Comparison of ENCODE assay signal across 10 cellular contexts in the genomic region with DNA sequence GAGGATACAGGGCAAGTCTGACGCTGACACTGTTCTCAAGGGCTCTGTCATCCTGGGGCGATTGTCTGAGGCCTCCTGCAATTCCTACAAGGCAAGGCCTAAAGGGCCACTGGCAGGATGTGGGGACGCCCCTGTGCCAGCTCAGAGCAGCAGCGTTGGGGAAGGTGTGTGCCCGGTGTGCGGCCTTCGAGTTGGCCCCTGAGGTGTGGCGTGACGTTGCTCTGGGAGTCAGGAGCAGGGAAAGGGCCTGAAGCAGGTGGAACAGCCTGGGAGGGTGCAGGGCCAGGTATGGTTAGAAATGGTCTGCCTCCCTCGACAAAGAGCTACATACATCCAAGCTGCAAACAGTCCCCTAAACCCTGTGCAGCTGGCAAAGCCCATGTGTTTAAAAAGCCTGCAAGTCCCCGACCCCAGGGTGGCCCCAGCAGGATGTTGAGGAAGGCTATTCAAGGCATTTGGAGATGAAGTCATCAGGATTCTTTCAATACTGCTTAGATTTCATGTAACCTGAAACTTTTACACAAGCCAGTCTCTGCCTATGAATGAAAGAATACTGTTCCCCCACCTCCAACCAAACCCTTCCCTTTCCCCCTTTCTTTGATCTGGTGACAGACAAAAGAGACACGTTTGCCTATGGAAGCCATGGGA.
DNase-seq lines count a peak whose midpoint lies in the region; TF ChIP-seq lines count a peak whose summit lies in the region.
"Had no signal": no experiment of that assay in that cellular context is flagged by ENCODE, and none has a peak within 500 bp of the region (broad histone marks: within the 10 kb centered on the region; RNA-seq: fewer than 3 reads in every experiment).

No MANE protein-coding gene starts in this region.

- TF ChIP-seq CTCF in OCI-LY1 (IDR thresholded peaks at IDR 0.05; ENCODE audit: low read length) (no peak), fibroblast of mammary gland (conservative IDR thresholded peaks at IDR 0.05; ENCODE audit: control insufficient read depth, insufficient read depth, low read depth, low read length) (no peak), spleen (IDR thresholded peaks at IDR 0.05 in 8 of 11, conservative IDR thresholded peaks at IDR 0.05 in 3 of 11) (no peak)

- H3K9me3 ChIP-seq in OCI-LY1 (ENCODE audit: low read length) (no peaks in the 10 kb centered on the region), spleen (no peaks in the 10 kb centered on the region)
- H3K9me3 ChIP-seq: tibial artery had no signal

- peaks cover 53% of the 10 kb centered on the region for H3K4me1 ChIP-seq in OCI-LY1 (ENCODE audit: insufficient read depth, low read length, severe bottlenecking)
- peaks cover 18 to 50% (median 37%) of the 10 kb centered on the region in 6 donors for H3K4me1 ChIP-seq in spleen
- H3K4me1 ChIP-seq: tibial artery had no signal

- H3K36me3 ChIP-seq in OCI-LY1 (ENCODE audit: insufficient read depth, low read length) (no peaks in the 10 kb centered on the region), spleen (no peaks in the 10 kb centered on the region)
- H3K36me3 ChIP-seq: tibial artery had no signal

- no peaks in the 10 kb centered on the region for H3K79me2 ChIP-seq in OCI-LY1 (ENCODE audit: insufficient read depth, low read length)

- no peak for TF ChIP-seq POLR2A in spleen (IDR thresholded peaks at IDR 0.05)

- H3K4me2 ChIP-seq in OCI-LY1 (ENCODE audit: low read length) = no peak overlapping the region

- intact Hi-C loops in spleen (cut with DNase I; ENCODE audit: low total_unique reads) = no loop called here

- peak; percentile 2 for DNase-seq in NCI-H1092 treated with DMSO at 0.1 percent for 48 hours (lab: John Stamatoyannopoulos, UW)
- DNase-seq in NCI-H1092 (lab: John Stamatoyannopoulos, UW) = no peak
- DNase-seq in fibroblast of mammary gland (ENCODE audit: low read depth) = peak; percentile 67
- no peak for DNase-seq in spleen
- no peak for DNase-seq in stimulated activated CD4-positive, alpha-beta T cell treated with anti-CD3 and anti-CD28 coated beads, Interleukin-4, amount 100 ng/mL, for 4 hours
- DNase-seq in T-helper 9 cell = no peak
- DNase-seq in activated CD4-positive, alpha-beta T cell treated with anti-CD3 and anti-CD28 coated beads, Interleukin-2, amount 50 U/mL, for 48 hours = no peak
- DNase-seq: SIG-M5, tibial artery had no signal

- peak overlapping the region; percentile 63 for H3K27ac ChIP-seq in OCI-LY1 (ENCODE audit: low read depth, low read length, poor library complexity, severe bottlenecking)
- peak overlapping the region in 5 of 8 donors; percentile 34 to 82 (median 63) for H3K27ac ChIP-seq in spleen
- H3K27ac ChIP-seq: tibial artery had no signal

- no peaks in the 10 kb centered on the region for H3K27me3 ChIP-seq in OCI-LY1 (ENCODE audit: insufficient read depth, low read length)
- no peaks in the 10 kb centered on the region for H3K27me3 ChIP-seq in spleen (replicated peaks in 1 of 7)
- H3K27me3 ChIP-seq: tibial artery had no signal

- no peaks in the 10 kb centered on the region for H3F3A ChIP-seq in OCI-LY1 (ENCODE audit: insufficient read depth, low read length)

- no peak overlapping the region for H2AFZ ChIP-seq in OCI-LY1 (ENCODE audit: low read length)

- H3K9me2 ChIP-seq in OCI-LY1 (ENCODE audit: low read depth, low read length) = no peaks in the 10 kb centered on the region

- 68 to 85% (median 75%) methylated on average over 12 of the region's 12 CpGs for WGBS in spleen, 5 donors

- no peak overlapping the region; the same call in 1 of the 2 replicates for H3K9ac ChIP-seq in OCI-LY1 (ENCODE audit: low read length)

- no peak overlapping the region for H3K4me3 ChIP-seq in OCI-LY1 (ENCODE audit: low read depth, low read length, poor library complexity, severe bottlenecking)
- H3K4me3 ChIP-seq in fibroblast of mammary gland (ENCODE audit: control insufficient read depth, low read depth, low read length) = no peak overlapping the region
- no peak overlapping the region for H3K4me3 ChIP-seq in spleen
- H3K4me3 ChIP-seq: tibial artery had no signal

- no peaks in the 10 kb centered on the region for H4K20me1 ChIP-seq in OCI-LY1 (ENCODE audit: insufficient read depth, low read length)

Comparison
In these comparisons a context has a peak if more than half of its experiments do, and no peak if none do; other contexts are left out.
1. DNase-seq: peak in NCI-H1092 treated with DMSO at 0.1 percent for 48 hours (single experiment) and fibroblast of mammary gland (single experiment); none in NCI-H1092 (single experiment), spleen (single experiment), stimulated activated CD4-positive, alpha-beta T cell treated with anti-CD3 and anti-CD28 coated beads, Interleukin-4, amount 100 ng/mL, for 4 hours (0 of 2), T-helper 9 cell (single experiment) and activated CD4-positive, alpha-beta T cell treated with anti-CD3 and anti-CD28 coated beads, Interleukin-2, amount 50 U/mL, for 48 hours (0 of 2).